8 cellular contexts compared by ENCODE assay signal in the genomic region with DNA sequence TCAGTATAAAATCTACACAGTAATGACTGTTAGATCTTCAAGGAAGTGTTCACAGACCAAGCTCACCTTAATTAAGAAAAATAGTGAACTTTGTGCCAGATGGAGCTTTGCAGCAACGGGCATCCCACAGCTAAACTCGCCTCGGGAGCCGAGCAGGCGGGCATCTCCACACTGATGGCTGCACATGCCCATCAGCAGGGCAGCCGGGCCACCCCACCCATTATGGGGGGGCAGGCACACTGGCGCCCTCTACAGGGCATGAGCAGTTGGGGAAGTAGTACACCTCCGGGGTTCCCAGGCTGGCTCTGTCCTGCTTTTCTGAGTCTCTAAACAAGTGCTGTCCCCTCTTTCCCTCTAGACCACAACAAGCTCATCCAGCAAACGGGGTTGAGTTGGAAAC. TPM values are rescaled to one million over a fixed set of nuclear protein-coding genes. Genes with fewer than 3 reads are reported as not detected.
DNase-seq lines count a peak whose midpoint lies in the region; ATAC-seq, FAIRE-seq and TF ChIP-seq lines count a peak whose summit lies in the region.

No MANE protein-coding gene starts in this region.

- no peak overlapping the region for H3K14ac ChIP-seq in H1 (ENCODE audit: insufficient read length)

- DNase-seq in activated CD4-positive, alpha-beta T cell treated with anti-CD3 and anti-CD28 coated beads for 36 hours = peak; percentile 59
- no peak for DNase-seq in activated CD4-positive, alpha-beta T cell treated with anti-CD3 and anti-CD28 coated beads for 4 hours
- DNase-seq in NCI-H69 (lab: John Stamatoyannopoulos, UW) (peak; percentile 50), H1 (ENCODE audit: low read depth in 1 of 2, low spot score in 2 of 2) (peak in 1 of 2 experiments; percentile 72), dedifferentiated amniotic fluid mesenchymal stem cell (ENCODE audit: extremely low spot score) (no peak), SKM-1 (lab: John Stamatoyannopoulos, UW; ENCODE audit: unreplicated experiment) (no peak)
- DNase-seq in stimulated activated CD4-positive, alpha-beta T cell treated with anti-CD3 and anti-CD28 coated beads, Interleukin-1b, Interleukin-23, amount 100 ng/mL, for 48 hours = peak; percentile 22

- no peaks in the 10 kb centered on the region for H3K9me3 Mint-ChIP-seq in activated CD4-positive, alpha-beta T cell treated with anti-CD3 and anti-CD28 coated beads for 36 hours (ENCODE audit: low read depth)

- H4K20me1 ChIP-seq in H1 (replicated peaks in 1 of 2; ENCODE audit: control insufficient read depth in 1 of 2, insufficient read depth in 2 of 2, low read length in 2 of 2) = peaks cover 2 to 8% of the 10 kb centered on the region in 2 experiments

- no peak overlapping the region for H3K9ac ChIP-seq in H1 (replicated peaks in 1 of 4; ENCODE audit: extremely low read depth in 1 of 4, low read depth in 3 of 4, low read length in 3 of 4)

- peak; percentile 22 to 30; a peak in 3 of 4 replicates for TF ChIP-seq RAD21 in H1 (IDR thresholded peaks at IDR 0.05 in 1 of 2, conservative IDR thresholded peaks at IDR 0.05 in 1 of 2; ENCODE audit: low read depth in 2 of 2, low read length in 2 of 2)

- peaks cover 28% of the 10 kb centered on the region for H3K36me3 Mint-ChIP-seq in activated CD4-positive, alpha-beta T cell treated with anti-CD3 and anti-CD28 coated beads for 36 hours (ENCODE audit: low read depth)

- no peak overlapping the region for H2BK120ac ChIP-seq in H1 (replicated peaks; ENCODE audit: low read depth, low read length)

- H4K8ac ChIP-seq in H1 (ENCODE audit: extremely low read depth, insufficient read depth, low read length) = no peak overlapping the region

- no peak overlapping the region for H3K56ac ChIP-seq in H1 (replicated peaks; ENCODE audit: insufficient read length, low read depth, low read length)

- no peaks in the 10 kb centered on the region for H3K27me3 ChIP-seq in H1 (replicated peaks in 1 of 4; ENCODE audit: control insufficient read depth in 3 of 4, extremely low read depth in 1 of 4, insufficient read depth in 3 of 4, low read length in 3 of 4)

- no peak overlapping the region for H2AFZ ChIP-seq in H1 (ENCODE audit: low read length)

- H3K9me3 ChIP-seq in H1 (ENCODE audit: insufficient read depth in 2 of 2, low read depth in 1 of 2, low read length in 1 of 2) = no peaks in the 10 kb centered on the region

- H3K18ac ChIP-seq in H1 (ENCODE audit: extremely low read depth, low read length) = no peak overlapping the region

- H3K4me3 ChIP-seq in H1 (ENCODE audit: extremely low read depth in 1 of 4, insufficient read depth in 2 of 4, low read depth in 3 of 4, low read length in 4 of 4) = no peak overlapping the region

- H3K27ac ChIP-seq in H1 (ENCODE audit: low read depth, low read length) = no peak overlapping the region

- no peak overlapping the region for H2BK12ac ChIP-seq in H1 (ENCODE audit: low read depth, low read length)

- TF ChIP-seq POLR2A in H1 (IDR thresholded peaks at IDR 0.05; ENCODE audit: control extremely low read depth in 1 of 2, low read depth in 2 of 2, low read length in 2 of 2) = no peak

- H4K91ac ChIP-seq in H1 (replicated peaks; ENCODE audit: insufficient read length, low read length) = no peak overlapping the region

- no peak overlapping the region for H2BK5ac ChIP-seq in H1 (ENCODE audit: low read depth, low read length)

- no peak overlapping the region for H2AK5ac ChIP-seq in H1 (ENCODE audit: low read depth, low read length)

- CTCF ChIA-PET in activated CD4-positive, alpha-beta T cell treated with anti-CD3 and anti-CD28 coated beads for 36 hours (lab: Charles Lee) = interaction anchor here (0.5 to 4.2 kb wide), 20 partner anchors 9 to 702 kb away, joined by 3 to 34 read pairs (median 4); no protein-coding TSS in a partner anchor
- CTCF ChIA-PET in H1 (lab: Charles Lee; ENCODE audit: partially characterized antibody) = interaction anchor here (0.6 to 4.7 kb wide), 57 partner anchors 9 to 648 kb away, joined by 3 to 41 read pairs (median 5); a partner anchor contains a TSS

- no peak overlapping the region for H3K4me2 ChIP-seq in H1 (ENCODE audit: insufficient read depth in 1 of 2, low read depth in 2 of 2, low read length in 2 of 2)

- no peak overlapping the region for H4K5ac ChIP-seq in H1 (ENCODE audit: insufficient read length, low read depth, low read length)

- no peaks in the 10 kb centered on the region for H3K23me2 ChIP-seq in H1 (ENCODE audit: low read depth, low read length)

- H3K27ac Mint-ChIP-seq in activated CD4-positive, alpha-beta T cell treated with anti-CD3 and anti-CD28 coated beads for 36 hours = no peak overlapping the region

- 78% methylated on average over 9 of the region's 9 CpGs; no CpG with 5 or more reads in 1 of the 2 experiments for WGBS in H1 (ENCODE audit: extremely low coverage in 1 of 2, insufficient coverage in 1 of 2, insufficient read length in 1 of 2, insufficient replicate concordance in 2 of 2, low coverage in 1 of 2, low lambda C conversion rate in 2 of 2, missing lambda C conversion rate in 1 of 2), 2 experiments

- no peak overlapping the region for H3K4me3 Mint-ChIP-seq in activated CD4-positive, alpha-beta T cell treated with anti-CD3 and anti-CD28 coated beads for 36 hours

- H2BK15ac ChIP-seq in H1 (ENCODE audit: low read length) = no peak overlapping the region

- H3K23ac ChIP-seq in H1 (ENCODE audit: insufficient read length) = no peak overlapping the region

- intact Hi-C loops in activated CD4-positive, alpha-beta T cell treated with anti-CD3 and anti-CD28 coated beads for 36 hours (cut with DNase I, micrococcal nuclease) = loop anchor here (2.0 to 10.0 kb wide), 4 partner anchors 230 to 700 kb away; no protein-coding TSS in a partner anchor

- POLR2A ChIA-PET in activated CD4-positive, alpha-beta T cell treated with anti-CD3 and anti-CD28 coated beads for 36 hours (lab: Charles Lee) = no interaction called here
- POLR2A ChIA-PET in H1 (lab: Charles Lee; ENCODE audit: partially characterized antibody) = interaction anchor here (0.8 to 1.3 kb wide), 3 partner anchors 15 to 330 kb away, joined by 3 to 5 read pairs (median 3); a partner anchor contains a TSS

- no peaks in the 10 kb centered on the region for H3K79me1 ChIP-seq in H1 (ENCODE audit: low read depth, low read length)

- no peak overlapping the region for H3K4ac ChIP-seq in H1 (replicated peaks; ENCODE audit: insufficient read length, low read depth, low read length)

- no peaks in the 10 kb centered on the region for H3K4me1 Mint-ChIP-seq in activated CD4-positive, alpha-beta T cell treated with anti-CD3 and anti-CD28 coated beads for 36 hours

- TF ChIP-seq CTCF in H1 (IDR thresholded peaks at IDR 0.05; ENCODE audit: control extremely low read depth in 1 of 3, insufficient read depth in 1 of 3, low read depth in 1 of 3, low read length in 3 of 3) = peak; percentile 71 to 79 (median 77)

- ATAC-seq in activated CD4-positive, alpha-beta T cell treated with anti-CD3 and anti-CD28 coated beads for 36 hours = no peak
- no peak for ATAC-seq in HG03196 (IDR thresholded peaks at IDR 0.05; ENCODE audit: unreplicated experiment)

- H3K79me2 ChIP-seq in H1 (ENCODE audit: control insufficient read depth in 1 of 2, insufficient read depth in 2 of 2, low read length in 2 of 2) = no peaks in the 10 kb centered on the region

- FAIRE-seq in H1 (lab: Jason Lieb, UNC) = no peak

- TF ChIP-seq EP300 in H1 (IDR thresholded peaks at IDR 0.05; ENCODE audit: borderline replicate concordance in 1 of 2, low read depth in 2 of 2, low read length in 2 of 2) = no peak

- no peaks in the 10 kb centered on the region for H3K27me3 Mint-ChIP-seq in activated CD4-positive, alpha-beta T cell treated with anti-CD3 and anti-CD28 coated beads for 36 hours

- peaks cover 16 to 52% (median 33%) of the 10 kb centered on the region in 4 experiments; a peak in 7 of 8 replicates for H3K36me3 ChIP-seq in H1 (ENCODE audit: control insufficient read depth in 2 of 4, insufficient read depth in 4 of 4, low read length in 3 of 4)

- no peak overlapping the region for H2BK20ac ChIP-seq in H1 (ENCODE audit: low read length)

- H3K4me1 ChIP-seq in H1 (replicated peaks in 1 of 4; ENCODE audit: control insufficient read depth in 3 of 4, insufficient read depth in 4 of 4, low read length in 3 of 4) = no peaks in the 10 kb centered on the region

TF ChIP-seq in H1, 55 proteins besides CTCF, POLR2A, EP300 and RAD21 (continues in another document):
- TF ChIP-seq CEBPB (IDR thresholded peaks at IDR 0.05; ENCODE audit: low read depth, low read length) (no peak), SP2 (IDR thresholded peaks at IDR 0.05; ENCODE audit: low read length) (no peak), CHD2 (IDR thresholded peaks at IDR 0.05; ENCODE audit: low read length) (no peak), NRF1 (IDR thresholded peaks at IDR 0.05; ENCODE audit: low read depth, low read length) (no peak), JUND (IDR thresholded peaks at IDR 0.05; ENCODE audit: low read length) (no peak), YY1 (IDR thresholded peaks at IDR 0.05; ENCODE audit: low read depth, low read length) (no peak), SIX5 (IDR thresholded peaks at IDR 0.05; ENCODE audit: low read depth, low read length) (no peak), SIRT6 (IDR thresholded peaks at IDR 0.05; ENCODE audit: low read length) (no peak), RXRA (IDR thresholded peaks at IDR 0.05; ENCODE audit: insufficient read depth, low read depth, low read length) (no peak)

RNA-seq across cellular contexts. Expression of a gene that starts 21.6 kb away (rescaled TPM):
- total RNA-seq in activated CD4-positive, alpha-beta T cell treated with anti-CD3 and anti-CD28 coated beads for 36 hours = 10 to 100 TPM; 15.8 to 17.4 TPM
- 56.3 and 61.2 TPM in 2 replicates for total RNA-seq in H1 (2021; fragmentation: NEBNext Ultra II Directional; extraction: Animal tissue kit (Norgen Biotek cat#: 25700))
- polyA plus RNA-seq in H1 (2011; rRNA removed) = 34.1 and 50.9 TPM in 2 replicates
- polyA plus RNA-seq in H1 (2011; cell fraction: cytosol; rRNA removed) = 47.0 TPM
- 79.5 TPM for polyA plus RNA-seq in H1 (2011; cell fraction: nucleus; rRNA removed)
- polyA plus RNA-seq in H1 (2012, experiment 1 of 2) = 44.2 to 49.3 TPM (median 45.6 TPM) in 4 replicates
- polyA plus RNA-seq in H1 (2012, experiment 2 of 2) = 50.8 TPM
- polyA plus RNA-seq in H1 (2013, experiment 1 of 2) = 48.4 TPM
- 49.8 TPM for polyA plus RNA-seq in H1 (2013, experiment 2 of 2)
- 36.8 and 37.5 TPM in 2 replicates for polyA minus RNA-seq in H1 (2011; rRNA and poly(A)+ RNA removed)
- polyA minus RNA-seq in H1 (2011; cell fraction: cytosol; rRNA and poly(A)+ RNA removed) = 30.2 TPM
- 44.6 TPM for polyA minus RNA-seq in H1 (2011; cell fraction: nucleus; rRNA and poly(A)+ RNA removed)

RNA-seq across cellular contexts. Expression of a gene that starts 32.7 kb away (rescaled TPM):
- total RNA-seq in activated CD4-positive, alpha-beta T cell treated with anti-CD3 and anti-CD28 coated beads for 36 hours = 10 to 100 TPM; 10.2 to 12.7 TPM
- total RNA-seq in H1 (2021; fragmentation: NEBNext Ultra II Directional; extraction: Animal tissue kit (Norgen Biotek cat#: 25700)) = 17.5 and 19.6 TPM in 2 replicates
- polyA plus RNA-seq in H1 (2011; rRNA removed) = 16.2 and 21.2 TPM in 2 replicates
- 22.4 TPM for polyA plus RNA-seq in H1 (2011; cell fraction: cytosol; rRNA removed)
- 25.6 TPM for polyA plus RNA-seq in H1 (2011; cell fraction: nucleus; rRNA removed)
- 18.9 to 21.9 TPM (median 20.5 TPM) in 4 replicates for polyA plus RNA-seq in H1 (2012, experiment 1 of 2)
- 4.9 TPM for polyA plus RNA-seq in H1 (2012, experiment 2 of 2)
- polyA plus RNA-seq in H1 (2013, experiment 1 of 2) = 19.4 TPM
- polyA plus RNA-seq in H1 (2013, experiment 2 of 2) = 20.2 TPM
- 14.6 and 21.0 TPM in 2 replicates for polyA minus RNA-seq in H1 (2011; rRNA and poly(A)+ RNA removed)
- 12.3 TPM for polyA minus RNA-seq in H1 (2011; cell fraction: cytosol; rRNA and poly(A)+ RNA removed)
- 10.6 TPM for polyA minus RNA-seq in H1 (2011; cell fraction: nucleus; rRNA and poly(A)+ RNA removed)

Comparison
In these comparisons a context has a peak if more than half of its experiments do, and no peak if none do; other contexts are left out.
1. DNase-seq: peak in activated CD4-positive, alpha-beta T cell treated with anti-CD3 and anti-CD28 coated beads for 36 hours (single experiment), NCI-H69 (single experiment) and stimulated activated CD4-positive, alpha-beta T cell treated with anti-CD3 and anti-CD28 coated beads, Interleukin-1b, Interleukin-23, amount 100 ng/mL, for 48 hours (single experiment); none in activated CD4-positive, alpha-beta T cell treated with anti-CD3 and anti-CD28 coated beads for 4 hours (0 of 2), dedifferentiated amniotic fluid mesenchymal stem cell (single experiment) and SKM-1 (single experiment).